In the genomic region with DNA sequence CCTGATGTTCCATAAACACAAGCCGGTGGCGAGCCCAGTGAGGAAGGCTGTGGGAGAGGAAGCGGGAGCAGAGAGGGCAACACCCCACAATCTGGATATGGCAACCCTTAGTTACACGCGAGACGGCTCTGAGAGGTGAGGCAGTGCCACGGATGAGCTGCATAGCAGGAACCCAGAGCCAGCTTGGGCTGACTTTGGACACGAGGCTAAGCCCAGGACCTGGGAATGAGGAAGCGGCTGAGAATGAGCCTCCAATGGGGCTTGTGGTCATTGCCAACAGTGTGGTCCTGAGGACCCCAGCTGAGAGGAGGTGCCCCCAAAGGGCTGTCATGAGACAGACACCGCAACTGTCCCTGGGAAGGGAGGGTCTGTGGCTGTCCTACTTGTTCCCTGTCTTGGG, we compare ENCODE assay signal across 8 cellular contexts.
"Had no signal": no experiment of that assay in that cellular context is flagged by ENCODE, and none has a peak within 500 bp of the region (broad histone marks: within the 10 kb centered on the region; RNA-seq: fewer than 3 reads in every experiment).

No MANE protein-coding gene starts in this region.

- H3K9ac ChIP-seq: GM23248 had no signal

- H3K27ac Mint-ChIP-seq: H9, IgD-negative memory B cell had no signal

- H2AFZ ChIP-seq: GM23248 had no signal

- H3K9me3 Mint-ChIP-seq: IgD-negative memory B cell had no signal

- H3K4me3 Mint-ChIP-seq: H9, IgD-negative memory B cell had no signal

- H3K4me1 Mint-ChIP-seq: IgD-negative memory B cell had no signal

- H3K27ac ChIP-seq: GM23248, HL-60 had no signal

- H3K4me3 ChIP-seq: GM23248 had no signal

- DNase-seq: GM23248, GOT3, H9, HCEC 1CT, KG1 had no signal

- ATAC-seq: HepG2 had no signal
